17 cellular contexts compared by ENCODE assay signal in genomic region chr7:80593869-80594587, GRCh38. TPM values are rescaled to one million over a fixed set of nuclear protein-coding genes. Genes with fewer than 3 reads are reported as not detected.
DNase-seq lines count a peak whose midpoint lies in the region; ATAC-seq and TF ChIP-seq lines count a peak whose summit lies in the region.
"Had no signal": no experiment of that assay in that cellular context is flagged by ENCODE, and none has a peak within 500 bp of the region (broad histone marks: within the 10 kb centered on the region; RNA-seq: fewer than 3 reads in every experiment).

No MANE protein-coding gene starts in this region.

- H3K4me3 ChIP-seq in lung (no peak overlapping the region), upper lobe of right lung (no peak overlapping the region)
- H3K4me3 ChIP-seq: BLaER1 treated with 17β-estradiol and CSF1 and Interleukin-3, amounts not matched to agents 10 nM and 100 nM had no signal

- H3K27me3 ChIP-seq in lung (ENCODE audit: control insufficient read depth, insufficient read depth), result no peaks in the 10 kb centered on the region
- no peaks in the 10 kb centered on the region for H3K27me3 ChIP-seq in upper lobe of right lung
- H3K27me3 ChIP-seq: BLaER1 treated with 17β-estradiol and CSF1 and Interleukin-3, amounts not matched to agents 10 nM and 100 nM had no signal

- no peak for DNase-seq in Right ventricle myocardium inferior (ENCODE audit: missing footprints)
- no peak for DNase-seq in cardiac septum (ENCODE audit: low spot score)
- peak; percentile 17 for DNase-seq in fibroblast of peridontal ligament (ENCODE audit: extremely low read depth)
- peak; percentile 71 for DNase-seq in lung (ENCODE audit: low spot score)
- peak; percentile 77 for DNase-seq in upper lobe of right lung
- DNase-seq in activated gamma-delta T cell treated with Interleukin-2 at 50 U/mL for 16 hours, result no peak
- no peak for DNase-seq in NCI-H2107 treated with DMSO at 0.1 percent for 48 hours (lab: John Stamatoyannopoulos, UW; ENCODE audit: unreplicated experiment)
- DNase-seq: activated CD4-positive, alpha-beta T cell treated with anti-CD3 and anti-CD28 coated beads for 48 hours; activated effector memory CD4-positive, alpha-beta T cell treated with Interleukin-2 at 50 U/mL for 16 hours; activated naive CD8-positive, alpha-beta T cell treated with anti-CD3 and anti-CD28 coated beads, Interleukin-2, amount 50 U/mL, for 24 hours; foreskin melanocyte; NCI-H146; NCI-H526 treated with DMSO at 0.1 percent for 48 hours; SHP77 had no signal

- peaks cover 2 to 14% of the 10 kb centered on the region in 2 donors for H3K4me1 ChIP-seq in lung (ENCODE audit: control insufficient read depth in 2 of 2, insufficient read depth in 2 of 2, low read length in 2 of 2)
- peaks cover 10% of the 10 kb centered on the region for H3K4me1 ChIP-seq in upper lobe of right lung

- 52 to 79% methylated on average over 7 of the region's 7 CpGs for WGBS in lung, 2 donors

- TF ChIP-seq CTCF in lung (IDR thresholded peaks at IDR 0.05; ENCODE audit: control extremely low read depth, extremely low read depth), result no peak
- no peak for TF ChIP-seq CTCF in upper lobe of right lung (IDR thresholded peaks at IDR 0.05)

- intact Hi-C loops in Right ventricle myocardium inferior (cut with DNase I) (no loop called here), cardiac septum (cut with DNase I) (no loop called here), upper lobe of right lung (cut with DNase I) (no loop called here)

- no peaks in the 10 kb centered on the region for H3K9me3 ChIP-seq in lung (ENCODE audit: control insufficient read depth in 2 of 2, insufficient read depth in 1 of 2, low read length in 1 of 2)
- H3K9me3 ChIP-seq in upper lobe of right lung, result no peaks in the 10 kb centered on the region
- H3K9me3 ChIP-seq: BLaER1 treated with 17β-estradiol and CSF1 and Interleukin-3, amounts not matched to agents 10 nM and 100 nM had no signal

- H3K27ac ChIP-seq in lung (ENCODE audit: low read depth in 1 of 2, low read length in 1 of 2) (peak overlapping the region in 1 of 2 donors; percentile 79), upper lobe of right lung (peak overlapping the region; percentile 37)
- H3K27ac ChIP-seq: BLaER1 treated with 17β-estradiol and CSF1 and Interleukin-3, amounts not matched to agents 10 nM and 100 nM had no signal

- H3K36me3 ChIP-seq in lung (ENCODE audit: control insufficient read depth in 2 of 2, insufficient read depth in 2 of 2, low read length in 2 of 2), result no peaks in the 10 kb centered on the region
- H3K36me3 ChIP-seq in upper lobe of right lung, result no peaks in the 10 kb centered on the region
- H3K36me3 ChIP-seq: BLaER1 treated with 17β-estradiol and CSF1 and Interleukin-3, amounts not matched to agents 10 nM and 100 nM had no signal

- ATAC-seq in Right ventricle myocardium inferior, result peak; percentile 78
- ATAC-seq in lung (ENCODE audit: insufficient read depth, low FRiP score), result peak; percentile 41
- ATAC-seq in upper lobe of right lung, result peak; percentile 78
- no peak for ATAC-seq in GM18519 (IDR thresholded peaks at IDR 0.05; ENCODE audit: low FRiP score, unreplicated experiment)
- ATAC-seq: activated naive CD8-positive, alpha-beta T cell treated with anti-CD3 and anti-CD28 coated beads, Interleukin-2, amount 50 U/mL, for 24 hours had no signal

RNA-seq across cellular contexts. Expression of gene CD36, which starts 44.4 kb away (rescaled TPM):
- total RNA-seq in Right ventricle myocardium inferior (1,230 TPM), cardiac septum (717 TPM), lung (100 to 1,000 TPM; 155 to 726 TPM), upper lobe of right lung (115 TPM)
- 10 to 100 TPM; 40.1 to 73.8 TPM for polyA plus RNA-seq in lung
- total RNA-seq: T-helper 1 cell treated with Interleukin-12 subunit alpha and Interleukin-12 subunit beta and Interleukin-4 antibody, amounts not matched to agents 30 ng/mL and 1 ng/mL, for 36 hours had no signal

Comparison
In these comparisons a context has a peak if more than half of its experiments do, and no peak if none do; other contexts are left out.
1. DNase-seq: peak in fibroblast of peridontal ligament (single experiment), lung (single experiment) and upper lobe of right lung (single experiment); none in Right ventricle myocardium inferior (single experiment), cardiac septum (single experiment), activated gamma-delta T cell treated with Interleukin-2 at 50 U/mL for 16 hours (single experiment) and NCI-H2107 treated with DMSO at 0.1 percent for 48 hours (single experiment).